Comparison of ENCODE assay signal across 1 cellular context in the genomic region with DNA sequence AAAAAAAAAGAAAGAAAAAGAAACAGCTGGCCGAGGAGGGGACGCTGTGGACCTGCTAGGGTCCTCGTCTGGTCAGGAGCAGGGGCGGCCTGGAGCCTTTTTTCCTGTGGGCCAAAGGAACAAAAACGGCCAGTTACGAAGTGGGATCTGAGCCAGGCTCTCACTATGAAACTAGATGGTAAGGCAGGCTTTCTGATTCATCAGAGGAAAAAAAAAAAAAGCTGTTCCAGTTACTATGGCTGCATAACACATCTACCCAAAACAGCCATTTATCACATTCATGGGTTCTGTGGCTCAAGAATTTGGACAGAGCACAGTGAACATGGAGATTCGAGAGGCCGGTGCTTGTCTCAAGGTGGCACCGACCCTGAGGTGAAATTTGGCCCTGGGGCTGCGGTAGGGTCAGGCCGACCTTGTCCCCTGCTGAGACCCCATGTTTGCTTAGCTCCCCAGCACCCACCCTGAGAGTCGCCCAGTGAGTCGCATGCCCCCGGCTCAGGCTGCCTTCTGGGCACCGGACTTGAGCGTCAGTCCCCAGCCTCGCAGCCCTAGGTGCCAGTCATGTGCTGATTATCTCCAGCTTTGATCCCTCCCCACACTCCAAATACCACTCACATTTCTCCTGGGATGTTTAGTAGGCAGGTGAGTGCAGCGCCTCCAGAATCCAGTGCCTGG.
TF ChIP-seq lines count a peak whose summit lies in the region.

No MANE protein-coding gene starts in this region.

TF ChIP-seq in GM23338, 12 proteins besides CTCF, POLR2A, EP300 and RAD21 (continued from another document):
- TF ChIP-seq, protein P1, sequence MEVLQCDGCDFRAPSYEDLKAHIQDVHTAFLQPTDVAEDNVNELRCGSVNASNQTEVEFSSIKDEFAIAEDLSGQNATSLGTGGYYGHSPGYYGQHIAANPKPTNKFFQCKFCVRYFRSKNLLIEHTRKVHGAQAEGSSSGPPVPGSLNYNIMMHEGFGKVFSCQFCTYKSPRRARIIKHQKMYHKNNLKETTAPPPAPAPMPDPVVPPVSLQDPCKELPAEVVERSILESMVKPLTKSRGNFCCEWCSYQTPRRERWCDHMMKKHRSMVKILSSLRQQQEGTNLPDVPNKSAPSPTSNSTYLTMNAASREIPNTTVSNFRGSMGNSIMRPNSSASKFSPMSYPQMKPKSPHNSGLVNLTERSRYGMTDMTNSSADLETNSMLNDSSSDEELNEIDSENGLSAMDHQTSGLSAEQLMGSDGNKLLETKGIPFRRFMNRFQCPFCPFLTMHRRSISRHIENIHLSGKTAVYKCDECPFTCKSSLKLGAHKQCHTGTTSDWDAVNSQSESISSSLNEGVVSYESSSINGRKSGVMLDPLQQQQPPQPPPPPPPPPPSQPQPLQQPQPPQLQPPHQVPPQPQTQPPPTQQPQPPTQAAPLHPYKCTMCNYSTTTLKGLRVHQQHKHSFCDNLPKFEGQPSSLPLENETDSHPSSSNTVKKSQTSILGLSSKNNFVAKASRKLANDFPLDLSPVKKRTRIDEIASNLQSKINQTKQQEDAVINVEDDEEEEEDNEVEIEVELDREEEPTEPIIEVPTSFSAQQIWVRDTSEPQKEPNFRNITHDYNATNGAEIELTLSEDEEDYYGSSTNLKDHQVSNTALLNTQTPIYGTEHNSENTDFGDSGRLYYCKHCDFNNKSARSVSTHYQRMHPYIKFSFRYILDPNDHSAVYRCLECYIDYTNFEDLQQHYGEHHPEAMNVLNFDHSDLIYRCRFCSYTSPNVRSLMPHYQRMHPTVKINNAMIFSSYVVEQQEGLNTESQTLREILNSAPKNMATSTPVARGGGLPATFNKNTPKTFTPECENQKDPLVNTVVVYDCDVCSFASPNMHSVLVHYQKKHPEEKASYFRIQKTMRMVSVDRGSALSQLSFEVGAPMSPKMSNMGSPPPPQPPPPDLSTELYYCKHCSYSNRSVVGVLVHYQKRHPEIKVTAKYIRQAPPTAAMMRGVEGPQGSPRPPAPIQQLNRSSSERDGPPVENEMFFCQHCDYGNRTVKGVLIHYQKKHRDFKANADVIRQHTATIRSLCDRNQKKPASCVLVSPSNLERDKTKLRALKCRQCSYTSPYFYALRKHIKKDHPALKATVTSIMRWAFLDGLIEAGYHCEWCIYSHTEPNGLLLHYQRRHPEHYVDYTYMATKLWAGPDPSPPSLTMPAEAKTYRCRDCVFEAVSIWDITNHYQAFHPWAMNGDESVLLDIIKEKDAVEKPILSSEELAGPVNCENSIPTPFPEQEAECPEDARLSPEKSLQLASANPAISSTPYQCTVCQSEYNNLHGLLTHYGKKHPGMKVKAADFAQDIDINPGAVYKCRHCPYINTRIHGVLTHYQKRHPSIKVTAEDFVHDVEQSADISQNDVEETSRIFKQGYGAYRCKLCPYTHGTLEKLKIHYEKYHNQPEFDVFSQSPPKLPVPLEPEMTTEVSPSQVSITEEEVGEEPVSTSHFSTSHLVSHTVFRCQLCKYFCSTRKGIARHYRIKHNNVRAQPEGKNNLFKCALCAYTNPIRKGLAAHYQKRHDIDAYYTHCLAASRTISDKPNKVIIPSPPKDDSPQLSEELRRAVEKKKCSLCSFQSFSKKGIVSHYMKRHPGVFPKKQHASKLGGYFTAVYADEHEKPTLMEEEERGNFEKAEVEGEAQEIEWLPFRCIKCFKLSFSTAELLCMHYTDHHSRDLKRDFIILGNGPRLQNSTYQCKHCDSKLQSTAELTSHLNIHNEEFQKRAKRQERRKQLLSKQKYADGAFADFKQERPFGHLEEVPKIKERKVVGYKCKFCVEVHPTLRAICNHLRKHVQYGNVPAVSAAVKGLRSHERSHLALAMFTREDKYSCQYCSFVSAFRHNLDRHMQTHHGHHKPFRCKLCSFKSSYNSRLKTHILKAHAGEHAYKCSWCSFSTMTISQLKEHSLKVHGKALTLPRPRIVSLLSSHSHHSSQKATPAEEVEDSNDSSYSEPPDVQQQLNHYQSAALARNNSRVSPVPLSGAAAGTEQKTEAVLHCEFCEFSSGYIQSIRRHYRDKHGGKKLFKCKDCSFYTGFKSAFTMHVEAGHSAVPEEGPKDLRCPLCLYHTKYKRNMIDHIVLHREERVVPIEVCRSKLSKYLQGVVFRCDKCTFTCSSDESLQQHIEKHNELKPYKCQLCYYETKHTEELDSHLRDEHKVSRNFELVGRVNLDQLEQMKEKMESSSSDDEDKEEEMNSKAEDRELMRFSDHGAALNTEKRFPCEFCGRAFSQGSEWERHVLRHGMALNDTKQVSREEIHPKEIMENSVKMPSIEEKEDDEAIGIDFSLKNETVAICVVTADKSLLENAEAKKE (CRISPR knock-in tag; IDR thresholded peaks at IDR 0.05), result no peak
- TF ChIP-seq CREB1 (CRISPR knock-in tag; IDR thresholded peaks at IDR 0.05; ENCODE audit: low read depth) (no peak), NANOG (IDR thresholded peaks at IDR 0.05; ENCODE audit: borderline replicate concordance) (no peak), ZNF114 (CRISPR knock-in tag; IDR thresholded peaks at IDR 0.05) (no peak), EZH2 (IDR thresholded peaks at IDR 0.05; ENCODE audit: low read depth, unreplicated experiment) (no peak), STAT1 (IDR thresholded peaks at IDR 0.05; ENCODE audit: unreplicated experiment) (no peak), EZH2phosphoT487 (IDR thresholded peaks at IDR 0.05; ENCODE audit: unreplicated experiment) (no peak)
- TF ChIP-seq, protein P2, sequence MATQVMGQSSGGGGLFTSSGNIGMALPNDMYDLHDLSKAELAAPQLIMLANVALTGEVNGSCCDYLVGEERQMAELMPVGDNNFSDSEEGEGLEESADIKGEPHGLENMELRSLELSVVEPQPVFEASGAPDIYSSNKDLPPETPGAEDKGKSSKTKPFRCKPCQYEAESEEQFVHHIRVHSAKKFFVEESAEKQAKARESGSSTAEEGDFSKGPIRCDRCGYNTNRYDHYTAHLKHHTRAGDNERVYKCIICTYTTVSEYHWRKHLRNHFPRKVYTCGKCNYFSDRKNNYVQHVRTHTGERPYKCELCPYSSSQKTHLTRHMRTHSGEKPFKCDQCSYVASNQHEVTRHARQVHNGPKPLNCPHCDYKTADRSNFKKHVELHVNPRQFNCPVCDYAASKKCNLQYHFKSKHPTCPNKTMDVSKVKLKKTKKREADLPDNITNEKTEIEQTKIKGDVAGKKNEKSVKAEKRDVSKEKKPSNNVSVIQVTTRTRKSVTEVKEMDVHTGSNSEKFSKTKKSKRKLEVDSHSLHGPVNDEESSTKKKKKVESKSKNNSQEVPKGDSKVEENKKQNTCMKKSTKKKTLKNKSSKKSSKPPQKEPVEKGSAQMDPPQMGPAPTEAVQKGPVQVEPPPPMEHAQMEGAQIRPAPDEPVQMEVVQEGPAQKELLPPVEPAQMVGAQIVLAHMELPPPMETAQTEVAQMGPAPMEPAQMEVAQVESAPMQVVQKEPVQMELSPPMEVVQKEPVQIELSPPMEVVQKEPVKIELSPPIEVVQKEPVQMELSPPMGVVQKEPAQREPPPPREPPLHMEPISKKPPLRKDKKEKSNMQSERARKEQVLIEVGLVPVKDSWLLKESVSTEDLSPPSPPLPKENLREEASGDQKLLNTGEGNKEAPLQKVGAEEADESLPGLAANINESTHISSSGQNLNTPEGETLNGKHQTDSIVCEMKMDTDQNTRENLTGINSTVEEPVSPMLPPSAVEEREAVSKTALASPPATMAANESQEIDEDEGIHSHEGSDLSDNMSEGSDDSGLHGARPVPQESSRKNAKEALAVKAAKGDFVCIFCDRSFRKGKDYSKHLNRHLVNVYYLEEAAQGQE (IDR thresholded peaks at IDR 0.05; ENCODE audit: unreplicated experiment), result no peak
